ENCODE assay signal across 1 cellular context in genomic region chr17:49815761-49816281, GRCh38.
TF ChIP-seq lines count a peak whose summit lies in the region.

No MANE protein-coding gene starts in this region.

TF ChIP-seq in WTC11, 78 proteins besides CTCF, POLR2A, EP300 and RAD21 (continued from another document):
- no peak for TF ChIP-seq ZSCAN18 (CRISPR knock-in tag; IDR thresholded peaks at IDR 0.05)
- TF ChIP-seq CREB1 (CRISPR knock-in tag; IDR thresholded peaks at IDR 0.05): no peak
- TF ChIP-seq ZBTB43 (CRISPR knock-in tag; IDR thresholded peaks at IDR 0.05): no peak
- no peak for TF ChIP-seq ZNF232 (CRISPR knock-in tag; IDR thresholded peaks at IDR 0.05)
